In the genomic region with DNA sequence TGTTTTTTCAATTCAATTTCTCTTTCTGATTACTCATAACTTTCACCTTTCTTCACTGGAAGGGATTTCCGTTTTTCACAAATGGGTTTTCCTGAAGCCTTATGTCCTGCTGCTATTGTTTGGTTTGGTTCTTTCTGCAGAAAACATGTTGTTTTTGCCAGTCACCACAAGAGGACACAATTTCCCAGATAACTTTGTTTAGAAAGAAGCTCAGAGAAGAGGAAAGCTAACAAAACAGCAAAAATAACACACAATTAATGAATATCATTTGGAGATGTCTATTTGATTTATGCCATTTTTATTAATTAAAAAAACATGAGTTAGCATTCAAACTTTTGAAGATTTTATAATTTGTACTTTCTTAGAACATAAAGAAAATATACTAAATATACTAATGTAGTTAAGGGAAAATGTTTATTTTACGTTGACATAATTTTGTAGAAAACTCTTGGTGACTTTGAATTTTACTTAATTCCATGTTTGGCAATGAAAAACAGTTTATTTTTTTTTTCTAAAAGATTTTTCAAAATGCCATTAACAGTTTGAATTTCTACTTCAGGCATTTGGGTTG, we compare ENCODE assay signal across 8 cellular contexts. TPM values are rescaled to one million over a fixed set of nuclear protein-coding genes. Genes with fewer than 3 reads are reported as not detected.
DNase-seq lines count a peak whose midpoint lies in the region; ATAC-seq and TF ChIP-seq lines count a peak whose summit lies in the region.

No MANE protein-coding gene starts in this region.

- peaks cover 0 to 15% (median 0%) of the 10 kb centered on the region in 4 donors for H3K4me1 ChIP-seq in Peyer's patch

- peaks cover 5% of the 10 kb centered on the region for H3K27me3 ChIP-seq in WERI-Rb-1 (ENCODE audit: insufficient read depth, low read depth, severe bottlenecking)
- H3K27me3 ChIP-seq in Peyer's patch, result peaks cover 0 to 6% of the 10 kb centered on the region in 2 donors

- TF ChIP-seq POLR2A in Peyer's patch (IDR thresholded peaks at IDR 0.05), result no peak

- H3K4me3 ChIP-seq in WERI-Rb-1 (ENCODE audit: low read depth, low read length), result no peak overlapping the region
- H3K4me3 ChIP-seq in Peyer's patch, result no peak overlapping the region

- no peak for ATAC-seq in GM21381 (IDR thresholded peaks at IDR 0.05; ENCODE audit: unreplicated experiment)
- ATAC-seq in HG03469 (IDR thresholded peaks at IDR 0.05; ENCODE audit: unreplicated experiment), result no peak

- no peaks in the 10 kb centered on the region for H3K9me3 ChIP-seq in WERI-Rb-1 (ENCODE audit: severe bottlenecking)
- H3K9me3 ChIP-seq in Peyer's patch, result no peaks in the 10 kb centered on the region

- TF ChIP-seq CTCF in WERI-Rb-1 (IDR thresholded peaks at IDR 0.05; ENCODE audit: low read depth, low read length) (peak; percentile 60), Peyer's patch (IDR thresholded peaks at IDR 0.05) (peak in 2 of 6 experiments; percentile 8)

- H3K27ac ChIP-seq in WERI-Rb-1, result no peak overlapping the region
- no peak overlapping the region for H3K27ac ChIP-seq in Peyer's patch

- DNase-seq in DMS114 treated with DMSO at 0.1 percent for 48 hours (lab: John Stamatoyannopoulos, UW; ENCODE audit: unreplicated experiment) (peak; percentile 56), M059J (ENCODE audit: low read depth) (peak; percentile 60), WERI-Rb-1 (no peak), kidney glomerular epithelial cell (lab: John Stamatoyannopoulos, UW) (peak; percentile 31), Peyer's patch (no peak), C1 segment of cervical spinal cord (lab: John Stamatoyannopoulos, UW) (no peak)

- H3K36me3 ChIP-seq in WERI-Rb-1 (no peaks in the 10 kb centered on the region), Peyer's patch (no peaks in the 10 kb centered on the region)

RNA-seq across cellular contexts. Expression of gene TWIST1, which starts 4.7 kb away (rescaled TPM):
- total RNA-seq in M059J (2014; rRNA removed; shearing (Covaris generic)), result 15.0 and 24.0 TPM in 2 replicates
- total RNA-seq in Peyer's patch, result 1 to 10 TPM in 2 of 4 donors, not detected in 2; 1.1 to 2.5 TPM

RNA-seq across cellular contexts. Expression of gene FERD3L, which starts 23.1 kb away (rescaled TPM):
- not detected in 2 replicates for total RNA-seq in M059J (2014; rRNA removed; shearing (Covaris generic))
- total RNA-seq in Peyer's patch, result not detected

Comparison
In these comparisons a context has a peak if more than half of its experiments do, and no peak if none do; other contexts are left out.
1. DNase-seq: peak in DMS114 treated with DMSO at 0.1 percent for 48 hours (single experiment), M059J (single experiment) and kidney glomerular epithelial cell (single experiment); none in WERI-Rb-1 (single experiment), Peyer's patch (0 of 3) and C1 segment of cervical spinal cord (0 of 14).